Comparison of ENCODE assay signal across 16 cellular contexts in genomic region chr1:27595597-27595996, GRCh38. TPM values are rescaled to one million over a fixed set of nuclear protein-coding genes. Genes with fewer than 3 reads are reported as not detected.
DNase-seq lines count a peak whose midpoint lies in the region; ATAC-seq and TF ChIP-seq lines count a peak whose summit lies in the region.
"Had no signal": no experiment of that assay in that cellular context is flagged by ENCODE, and none has a peak within 500 bp of the region (broad histone marks: within the 10 kb centered on the region; RNA-seq: fewer than 3 reads in every experiment).

No MANE protein-coding gene starts in this region.

- ATAC-seq in right cardiac atrium (no peak), heart left ventricle (no peak), GM18511 (IDR thresholded peaks at IDR 0.05; ENCODE audit: unreplicated experiment) (no peak), PC-3 (no peak)

- H3K79me2 ChIP-seq in neural progenitor cell (ENCODE audit: low read depth), result peaks cover 100% of the 10 kb centered on the region
- peaks cover 99% of the 10 kb centered on the region for H3K79me2 ChIP-seq in PC-3 (ENCODE audit: low read length)

- H3K9me3 Mint-ChIP-seq in neural progenitor cell, result no peaks in the 10 kb centered on the region
- H3K9me3 Mint-ChIP-seq: activated naive CD4-positive, alpha-beta T cell treated with anti-CD3 and anti-CD28 coated beads, Interleukin-2, amount 10 ng/mL, durations not matched to agents 7 days and 5 days had no signal

- H3K27me3 ChIP-seq in right cardiac atrium (ENCODE audit: control insufficient read depth, insufficient read depth) (no peaks in the 10 kb centered on the region), heart left ventricle (no peaks in the 10 kb centered on the region), neural progenitor cell (no peaks in the 10 kb centered on the region), uterus (no peaks in the 10 kb centered on the region), PC-3 (ENCODE audit: low read length) (no peaks in the 10 kb centered on the region)

- H3K36me3 Mint-ChIP-seq in neural progenitor cell, result no peaks in the 10 kb centered on the region

- H3F3A ChIP-seq in neural progenitor cell (ENCODE audit: low read depth), result peaks cover 34% of the 10 kb centered on the region
- no peaks in the 10 kb centered on the region for H3F3A ChIP-seq in PC-3 (ENCODE audit: low read length, unreplicated experiment)

- no peak for TF ChIP-seq CTCF in heart left ventricle (IDR thresholded peaks at IDR 0.05)
- TF ChIP-seq CTCF in neural progenitor cell (IDR thresholded peaks at IDR 0.05), result no peak
- TF ChIP-seq CTCF in uterus (IDR thresholded peaks at IDR 0.05), result no peak
- no peak for TF ChIP-seq CTCF in PC-3 (conservative IDR thresholded peaks at IDR 0.05; ENCODE audit: low read depth, low read length)

- no peak overlapping the region for H3K4me2 ChIP-seq in neural progenitor cell
- no peak overlapping the region for H3K4me2 ChIP-seq in PC-3 (ENCODE audit: low read length)

- no TSS peak for BruUV-seq in PC-3 (replicated peaks; lab: Mats Ljungman, UMichigan)

- peak in 1 of 3 donors; percentile 1 for DNase-seq in right cardiac atrium
- no peak for DNase-seq in heart left ventricle
- DNase-seq in caudate nucleus (lab: John Stamatoyannopoulos, UW), result no peak
- DNase-seq in neural progenitor cell (ENCODE audit: low spot score), result no peak
- DNase-seq in uterus, result no peak
- DNase-seq in putamen (ENCODE audit: low spot score), result no peak
- no peak for DNase-seq in PC-3
- DNase-seq: activated naive CD4-positive, alpha-beta T cell treated with anti-CD3 and anti-CD28 coated beads, Interleukin-2, amount 10 ng/mL, durations not matched to agents 7 days and 5 days; GF-D8; head of caudate nucleus; NCI-H1694 treated with DMSO at 0.1 percent for 48 hours; NCI-H510A; OCI-M1 had no signal

- intact Hi-C loops in right cardiac atrium (cut with DNase I) (loop anchor here in 1 of 4 donors (5.0 kb wide), 1 partner anchor 33 kb away; no protein-coding TSS in a partner anchor), heart left ventricle (cut with DNase I) (loop anchor here in 1 of 10 donors (5.0 kb wide), 1 partner anchor 33 kb away; no protein-coding TSS in a partner anchor), uterus (cut with DNase I; ENCODE audit: low total_unique reads) (no loop called here), PC-3 (cut with micrococcal nuclease) (no loop called here)

- peaks cover 55% of the 10 kb centered on the region for H3K4me1 ChIP-seq in right cardiac atrium (ENCODE audit: control insufficient read depth, insufficient read depth, low read length)
- peaks cover 26 to 100% (median 97%) of the 10 kb centered on the region in 12 donors for H3K4me1 ChIP-seq in heart left ventricle
- H3K4me1 ChIP-seq in neural progenitor cell, result peaks cover 96% of the 10 kb centered on the region
- H3K4me1 ChIP-seq in uterus, result peaks cover 7 to 84% of the 10 kb centered on the region in 2 donors
- peaks cover 45% of the 10 kb centered on the region for H3K4me1 ChIP-seq in PC-3 (ENCODE audit: insufficient read depth, low read length)

- POLR2A ChIA-PET in PC-3 (lab: Charles Lee; ENCODE audit: unreplicated experiment), result interaction anchor here (0.5 kb wide), 1 partner anchor 422 kb away, joined by 5 read pairs; no protein-coding TSS in a partner anchor

- H3K27me3 Mint-ChIP-seq in neural progenitor cell (ENCODE audit: insufficient read depth, low read depth), result no peaks in the 10 kb centered on the region

- H3K4me3 ChIP-seq in right cardiac atrium (ENCODE audit: low read length) (no peak overlapping the region), heart left ventricle (no peak overlapping the region), neural progenitor cell (no peak overlapping the region), uterus (no peak overlapping the region), PC-3 (ENCODE audit: low read length) (no peak overlapping the region)

- H3K36me3 ChIP-seq in heart left ventricle (peaks cover 0 to 8% (median 0%) of the 10 kb centered on the region in 9 donors), neural progenitor cell (no peaks in the 10 kb centered on the region), uterus (no peaks in the 10 kb centered on the region), PC-3 (ENCODE audit: low read depth, low read length) (no peaks in the 10 kb centered on the region)

- peak overlapping the region; percentile 13 for H3K27ac ChIP-seq in right cardiac atrium (ENCODE audit: low read length)
- H3K27ac ChIP-seq in heart left ventricle, result peak overlapping the region in 6 of 12 donors; percentile 26 to 99 (median 86)
- peak overlapping the region; percentile 87 for H3K27ac ChIP-seq in caudate nucleus (ENCODE audit: low read depth, low read length)
- peak overlapping the region; percentile 40 for H3K27ac ChIP-seq in neural progenitor cell
- H3K27ac ChIP-seq in uterus, result peak overlapping the region; percentile 92 to 99
- no peak overlapping the region for H3K27ac ChIP-seq in PC-3 (ENCODE audit: low read length)
- H3K27ac ChIP-seq: VCaP had no signal

- H3K4me1 Mint-ChIP-seq in neural progenitor cell, result peaks cover 16% of the 10 kb centered on the region

- H3K9me2 ChIP-seq in PC-3 (replicated peaks; ENCODE audit: low read length), result no peaks in the 10 kb centered on the region

- H3K9ac ChIP-seq in neural progenitor cell (no peak overlapping the region), PC-3 (ENCODE audit: low read length) (no peak overlapping the region)

- no peak overlapping the region for H3K27ac Mint-ChIP-seq in neural progenitor cell
- H3K27ac Mint-ChIP-seq: activated naive CD4-positive, alpha-beta T cell treated with anti-CD3 and anti-CD28 coated beads, Interleukin-2, amount 10 ng/mL, durations not matched to agents 7 days and 5 days had no signal

- no peak overlapping the region for H3K4me3 Mint-ChIP-seq in neural progenitor cell
- H3K4me3 Mint-ChIP-seq: activated naive CD4-positive, alpha-beta T cell treated with anti-CD3 and anti-CD28 coated beads, Interleukin-2, amount 10 ng/mL, durations not matched to agents 7 days and 5 days had no signal

- H2AFZ ChIP-seq in neural progenitor cell (replicated peaks), result no peak overlapping the region
- H2AFZ ChIP-seq in PC-3 (ENCODE audit: low read length), result no peak overlapping the region

- H4K20me1 ChIP-seq in neural progenitor cell (ENCODE audit: low read depth), result peaks cover 100% of the 10 kb centered on the region
- H4K20me1 ChIP-seq in PC-3 (ENCODE audit: low read length), result peaks cover 64% of the 10 kb centered on the region

- WGBS in right cardiac atrium, result 77% methylated on average over 5 of the region's 5 CpGs
- WGBS in heart left ventricle, 4 donors, result 67 to 74% (median 69%) methylated on average over 5 of the region's 5 CpGs

- H3K9me3 ChIP-seq in right cardiac atrium (ENCODE audit: control insufficient read depth, low read length), result no peaks in the 10 kb centered on the region
- H3K9me3 ChIP-seq in heart left ventricle, result no peaks in the 10 kb centered on the region
- H3K9me3 ChIP-seq in neural progenitor cell (ENCODE audit: low read depth), result no peaks in the 10 kb centered on the region
- H3K9me3 ChIP-seq in uterus, result no peaks in the 10 kb centered on the region
- no peaks in the 10 kb centered on the region for H3K9me3 ChIP-seq in PC-3 (ENCODE audit: low read length)

- CTCF ChIA-PET in PC-3 (lab: Charles Lee), result interaction anchor here (0.8 to 1.0 kb wide), 2 partner anchors 8 to 39 kb away, joined by 3 to 4 read pairs; partner anchors contain the start of gene AHDC1

- TF ChIP-seq POLR2A in heart left ventricle (IDR thresholded peaks at IDR 0.05) (no peak), uterus (IDR thresholded peaks at IDR 0.05) (no peak)

RNA-seq across cellular contexts. Expression of gene AHDC1, which starts 8.3 kb away (rescaled TPM):
- 10 to 100 TPM; 40.4 to 53.5 (median 50.6) TPM for total RNA-seq in right cardiac atrium
- 26.3 TPM for polyA plus RNA-seq in right cardiac atrium
- 10 to 100 TPM; 29.2 to 50.2 (median 42.1) TPM for total RNA-seq in heart left ventricle
- polyA plus RNA-seq in heart left ventricle, result 10 to 100 TPM; 25.8 to 48.4 TPM
- total RNA-seq in neural progenitor cell (ENCODE audit: low replicate concordance), result 7.0 and 26.5 TPM in 2 replicates
- total RNA-seq in uterus, result 100 to 1,000 TPM in 1 of 4 donors, 10 to 100 TPM in 3; 11.2 to 179 (median 50.7) TPM
- 15.2 and 20.4 TPM in 2 replicates for total RNA-seq in PC-3 (2014; rRNA removed)

RNA-seq across cellular contexts. Expression of gene FGR, which starts 39.4 kb away (rescaled TPM):
- 10 to 100 TPM in 1 of 4 donors, 1 to 10 TPM in 3; 3.2 to 12.6 (median 5.1) TPM for total RNA-seq in right cardiac atrium
- 3.5 TPM for polyA plus RNA-seq in right cardiac atrium
- 10 to 100 TPM in 3 of 9 donors, 1 to 10 TPM in 6; 1.1 to 25.9 (median 3.3) TPM for total RNA-seq in heart left ventricle
- 1 to 10 TPM; 2.8 to 7.2 TPM for polyA plus RNA-seq in heart left ventricle
- not detected in 2 replicates for total RNA-seq in neural progenitor cell (ENCODE audit: low replicate concordance)
- total RNA-seq in uterus, result 10 to 100 TPM in 3 of 4 donors, 1 to 10 TPM in 1; 3.0 to 35.9 (median 18.8) TPM
- not detected in 2 replicates for total RNA-seq in PC-3 (2014; rRNA removed)
- total RNA-seq: kidney epithelial cell had no signal
